Comparison of ENCODE assay signal across 11 cellular contexts in the genomic region with DNA sequence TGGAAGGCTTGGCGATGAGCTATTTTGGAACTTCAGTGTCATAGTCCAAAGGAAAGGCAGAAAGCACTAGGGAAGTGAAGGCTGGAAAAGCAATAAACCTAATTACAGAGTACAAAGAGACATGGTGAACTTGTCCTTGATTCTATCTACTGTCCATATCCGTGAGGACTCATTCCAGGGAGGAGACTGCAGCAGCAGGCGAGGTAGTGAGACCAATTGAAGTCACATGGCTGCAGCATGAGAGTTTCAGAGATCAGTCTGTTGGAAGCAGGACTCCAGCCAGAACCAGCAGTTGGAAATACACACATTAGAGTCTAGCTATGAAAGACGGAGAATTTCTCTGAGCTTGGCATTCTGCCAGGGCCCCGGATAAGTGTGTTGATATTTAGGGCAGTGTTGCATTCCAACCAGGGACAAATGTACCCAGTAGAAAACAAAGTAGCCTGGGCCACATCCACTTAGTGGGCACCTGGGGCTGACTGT. TPM values are rescaled to one million over a fixed set of nuclear protein-coding genes. Genes with fewer than 3 reads are reported as not detected.
DNase-seq lines count a peak whose midpoint lies in the region; ATAC-seq and TF ChIP-seq lines count a peak whose summit lies in the region.
"Had no signal": no experiment of that assay in that cellular context is flagged by ENCODE, and none has a peak within 500 bp of the region (broad histone marks: within the 10 kb centered on the region; RNA-seq: fewer than 3 reads in every experiment).

No MANE protein-coding gene starts in this region.

- H3K27ac ChIP-seq in SJCRH30 = peak overlapping the region; percentile 79
- H3K27ac ChIP-seq in neural progenitor cell = no peak overlapping the region

- H3K27me3 ChIP-seq in SJCRH30 (no peaks in the 10 kb centered on the region), neural progenitor cell (no peaks in the 10 kb centered on the region)

- H3K36me3 Mint-ChIP-seq in stimulated activated effector memory CD8-positive, alpha-beta T cell treated with anti-CD3 and anti-CD28 coated beads, Interleukin-12 subunit alpha, Interleukin-12 subunit beta, amount 100 ng/mL, for 72 hours = no peaks in the 10 kb centered on the region
- H3K36me3 Mint-ChIP-seq in neural progenitor cell = no peaks in the 10 kb centered on the region

- H3K9me3 ChIP-seq in SJCRH30 (replicated peaks) (0 out of 2 replicates have a peak, but pooled peaks cover 2% of the 10 kb centered on the region), neural progenitor cell (ENCODE audit: low read depth) (no peaks in the 10 kb centered on the region)

- H3K79me2 ChIP-seq in neural progenitor cell (ENCODE audit: low read depth) = no peaks in the 10 kb centered on the region

- H3K4me3 ChIP-seq in SJCRH30 (peak overlapping the region; percentile 31), neural progenitor cell (no peak overlapping the region)

- H3K4me1 ChIP-seq in SJCRH30 (peaks cover 35% of the 10 kb centered on the region), neural progenitor cell (peaks cover 5% of the 10 kb centered on the region)

- H3K27me3 Mint-ChIP-seq in neural progenitor cell (ENCODE audit: insufficient read depth, low read depth) = peaks cover 5% of the 10 kb centered on the region

- no peak for ATAC-seq in stimulated activated effector memory CD8-positive, alpha-beta T cell treated with anti-CD3 and anti-CD28 coated beads, Interleukin-12 subunit alpha, Interleukin-12 subunit beta, amount 100 ng/mL, for 72 hours
- ATAC-seq in GM21447 (IDR thresholded peaks at IDR 0.05; ENCODE audit: unreplicated experiment) = no peak

- peaks cover 17% of the 10 kb centered on the region for H3K9me3 Mint-ChIP-seq in stimulated activated effector memory CD8-positive, alpha-beta T cell treated with anti-CD3 and anti-CD28 coated beads, Interleukin-12 subunit alpha, Interleukin-12 subunit beta, amount 100 ng/mL, for 72 hours
- peaks cover 4% of the 10 kb centered on the region for H3K9me3 Mint-ChIP-seq in neural progenitor cell

- no peak for TF ChIP-seq CTCF in neural progenitor cell (IDR thresholded peaks at IDR 0.05)

- H3K36me3 ChIP-seq in SJCRH30 (no peaks in the 10 kb centered on the region), neural progenitor cell (no peaks in the 10 kb centered on the region)

- DNase-seq in EH (ENCODE audit: low read depth) (peak; percentile 32), SJCRH30 (peak; percentile 82 to 89), head of caudate nucleus (peak in 32 of 42 donors; percentile 4 to 69 (median 17)), putamen (ENCODE audit: low spot score) (peak; percentile 27), ecto neural progenitor cell (ENCODE audit: low spot score) (no peak), neural progenitor cell (ENCODE audit: low spot score) (no peak)
- DNase-seq in stimulated activated effector memory CD8-positive, alpha-beta T cell treated with anti-CD3 and anti-CD28 coated beads, Interleukin-12 subunit alpha, Interleukin-12 subunit beta, amount 100 ng/mL, for 72 hours (ENCODE audit: low spot score in 2 of 2) = no peak
- DNase-seq: activated CD8-positive, alpha-beta memory T cell treated with anti-CD3 and anti-CD28 coated beads for 24 hours; H7; NCI-H1930 had no signal

- no peak overlapping the region for H3K4me3 Mint-ChIP-seq in stimulated activated effector memory CD8-positive, alpha-beta T cell treated with anti-CD3 and anti-CD28 coated beads, Interleukin-12 subunit alpha, Interleukin-12 subunit beta, amount 100 ng/mL, for 72 hours
- no peak overlapping the region for H3K4me3 Mint-ChIP-seq in neural progenitor cell

- H4K20me1 ChIP-seq in neural progenitor cell (ENCODE audit: low read depth) = no peaks in the 10 kb centered on the region

- H3K27ac Mint-ChIP-seq in stimulated activated effector memory CD8-positive, alpha-beta T cell treated with anti-CD3 and anti-CD28 coated beads, Interleukin-12 subunit alpha, Interleukin-12 subunit beta, amount 100 ng/mL, for 72 hours = no peak overlapping the region
- H3K27ac Mint-ChIP-seq in neural progenitor cell = no peak overlapping the region

- intact Hi-C loops in head of caudate nucleus (cut with DNase I) = no loop called here

- no peak overlapping the region for H3K9ac ChIP-seq in neural progenitor cell

- H3K4me1 Mint-ChIP-seq in stimulated activated effector memory CD8-positive, alpha-beta T cell treated with anti-CD3 and anti-CD28 coated beads, Interleukin-12 subunit alpha, Interleukin-12 subunit beta, amount 100 ng/mL, for 72 hours = no peaks in the 10 kb centered on the region
- H3K4me1 Mint-ChIP-seq in neural progenitor cell = peaks cover 12% of the 10 kb centered on the region

- no peaks in the 10 kb centered on the region for H3F3A ChIP-seq in neural progenitor cell (ENCODE audit: low read depth)

- no peak overlapping the region for H2AFZ ChIP-seq in neural progenitor cell (replicated peaks)

- H3K4me2 ChIP-seq in neural progenitor cell = no peak overlapping the region

RNA-seq across cellular contexts. Expression of gene ARHGAP42, which starts 54.1 kb away (rescaled TPM):
- 23.3 and 26.5 TPM in 2 replicates for total RNA-seq in SJCRH30 (2014; rRNA removed; shearing (Covaris generic))
- total RNA-seq in neural progenitor cell (ENCODE audit: low replicate concordance) = 14.1 and 31.0 TPM in 2 replicates

Comparison
In these comparisons a context has a peak if more than half of its experiments do, and no peak if none do; other contexts are left out.
1. DNase-seq: peak in EH (single experiment), SJCRH30 (2 of 2), head of caudate nucleus (32 of 42) and putamen (single experiment); none in stimulated activated effector memory CD8-positive, alpha-beta T cell treated with anti-CD3 and anti-CD28 coated beads, Interleukin-12 subunit alpha, Interleukin-12 subunit beta, amount 100 ng/mL, for 72 hours (0 of 2), ecto neural progenitor cell (single experiment) and neural progenitor cell (single experiment).